Comparison of ENCODE assay signal across 11 cellular contexts in genomic region chr19:49758292-49758691, GRCh38. TPM values are rescaled to one million over a fixed set of nuclear protein-coding genes. Genes with fewer than 3 reads are reported as not detected.
DNase-seq lines count a peak whose midpoint lies in the region; ATAC-seq and TF ChIP-seq lines count a peak whose summit lies in the region.
"Had no signal": no experiment of that assay in that cellular context is flagged by ENCODE, and none has a peak within 500 bp of the region (broad histone marks: within the 10 kb centered on the region; RNA-seq: fewer than 3 reads in every experiment).

No MANE protein-coding gene starts in this region.

- TF ChIP-seq POLR2A in ovary (IDR thresholded peaks at IDR 0.05) = no peak

- peak; percentile 32 for DNase-seq in GM04503 (ENCODE audit: low read depth)
- peak; percentile 77 for DNase-seq in RPMI7951 (ENCODE audit: low read depth)
- peak; percentile 36 to 79 for DNase-seq in fibroblast of lung (ENCODE audit: low read depth in 2 of 2)
- DNase-seq in ovary = peak in 4 of 5 donors; percentile 44 to 59 (median 53)
- DNase-seq in NCI-H510A (lab: John Stamatoyannopoulos, UW) = no peak
- DNase-seq in RKO (ENCODE audit: low spot score) = no peak
- no peak for DNase-seq in lower lobe of right lung
- DNase-seq: Caco-2, KG1, left ventricle myocardium superior had no signal

- H3K4me1 ChIP-seq in fibroblast of lung (ENCODE audit: control insufficient read depth, extremely low read depth, insufficient read depth, low read length) (peaks cover 8% of the 10 kb centered on the region), ovary (ENCODE audit: insufficient read depth) (peaks cover 8% of the 10 kb centered on the region), lower lobe of right lung (no peaks in the 10 kb centered on the region)
- H3K4me1 ChIP-seq: Caco-2 had no signal

- no peak overlapping the region for H3K4me2 ChIP-seq in fibroblast of lung (ENCODE audit: extremely low read depth, insufficient read depth, low read length)

- H3K9me3 ChIP-seq in fibroblast of lung (ENCODE audit: control insufficient read depth, insufficient read depth, low read depth, low read length) = no peaks in the 10 kb centered on the region
- H3K9me3 ChIP-seq in ovary = no peaks in the 10 kb centered on the region
- peaks cover 9% of the 10 kb centered on the region for H3K9me3 ChIP-seq in lower lobe of right lung

- H4K20me1 ChIP-seq in fibroblast of lung (ENCODE audit: control insufficient read depth, extremely low read depth, insufficient read depth, low read length) = no peaks in the 10 kb centered on the region

- no peak overlapping the region for H3K4me3 ChIP-seq in fibroblast of lung (replicated peaks in 1 of 4; ENCODE audit: control extremely low read depth in 1 of 4, insufficient read depth in 1 of 4, low read depth in 3 of 4, low read length in 4 of 4)
- H3K4me3 ChIP-seq in ovary = no peak overlapping the region
- no peak overlapping the region for H3K4me3 ChIP-seq in lower lobe of right lung

- 5 to 11% (median 6%) methylated on average over 7 of the region's 7 CpGs for WGBS in ovary, 3 donors

- no peaks in the 10 kb centered on the region for H3K27me3 ChIP-seq in fibroblast of lung (ENCODE audit: control insufficient read depth, insufficient read depth, low read length)
- no peaks in the 10 kb centered on the region for H3K27me3 ChIP-seq in ovary
- H3K27me3 ChIP-seq in lower lobe of right lung (ENCODE audit: low read depth) = no peaks in the 10 kb centered on the region

- H3K9ac ChIP-seq in fibroblast of lung (ENCODE audit: insufficient read depth, low read length) = no peak overlapping the region

- no peak overlapping the region for H3K27ac ChIP-seq in fibroblast of lung (ENCODE audit: insufficient read depth, low read length)
- H3K27ac ChIP-seq in ovary = no peak overlapping the region
- no peak overlapping the region for H3K27ac ChIP-seq in lower lobe of right lung

- ATAC-seq in GM21737 (IDR thresholded peaks at IDR 0.05; ENCODE audit: unreplicated experiment) (no peak), lower lobe of right lung (no peak)
- ATAC-seq: left ventricle myocardium superior had no signal

- no peaks in the 10 kb centered on the region for H3K79me2 ChIP-seq in fibroblast of lung (ENCODE audit: control insufficient read depth, insufficient read depth, low read length)

- no peaks in the 10 kb centered on the region for H3K36me3 ChIP-seq in fibroblast of lung (ENCODE audit: control insufficient read depth, insufficient read depth, low read length)
- H3K36me3 ChIP-seq in ovary = no peaks in the 10 kb centered on the region
- no peaks in the 10 kb centered on the region for H3K36me3 ChIP-seq in lower lobe of right lung

- TF ChIP-seq CTCF in fibroblast of lung (conservative IDR thresholded peaks at IDR 0.05 in 1 of 2, IDR thresholded peaks at IDR 0.05 in 1 of 2; ENCODE audit: low read depth in 1 of 2, low read length in 2 of 2) (no peak), ovary (IDR thresholded peaks at IDR 0.05) (no peak), lower lobe of right lung (IDR thresholded peaks at IDR 0.05) (no peak)

- intact Hi-C loops in ovary (cut with DNase I) (no loop called here), lower lobe of right lung (cut with DNase I) (no loop called here)

- H2AFZ ChIP-seq in fibroblast of lung (ENCODE audit: low read length) = peak overlapping the region; percentile 17

- TF ChIP-seq EP300 in ovary (IDR thresholded peaks at IDR 0.05) = no peak

RNA-seq across cellular contexts. Expression of gene TSKS, which starts 4.8 kb away (rescaled TPM):
- total RNA-seq in RPMI7951 (2014; rRNA removed; shearing (Covaris generic)) = not detected in 2 replicates
- total RNA-seq in fibroblast of lung (0.26 TPM in 1 of 2 replicates, not detected in the other), ovary (under 1 TPM in 3 of 7 donors, not detected in 4; 0.32 to 0.71 (median 0.46) TPM), lower lobe of right lung (1.2 TPM)
- polyA plus RNA-seq in fibroblast of lung (0.07 TPM in 1 of 2 replicates, not detected in the other), ovary (under 1 TPM; 0.15 to 0.30 TPM)
- 0.14 TPM in 1 of 2 replicates, not detected in the other for polyA plus RNA-seq in fibroblast of lung (2012)
- not detected in 2 replicates for polyA minus RNA-seq in fibroblast of lung (ENCODE audit: low replicate concordance)
- total RNA-seq: Caco-2 had no signal

RNA-seq across cellular contexts. Expression of gene AP2A1, which starts 8.5 kb away (rescaled TPM):
- 51.8 and 65.5 TPM in 2 replicates for total RNA-seq in RPMI7951 (2014; rRNA removed; shearing (Covaris generic))
- total RNA-seq in fibroblast of lung (53.4 and 95.0 TPM in 2 replicates), ovary (100 to 1,000 TPM in 3 of 7 donors, 10 to 100 TPM in 4; 56.0 to 126 (median 99.3) TPM), lower lobe of right lung (67.6 TPM)
- polyA plus RNA-seq in fibroblast of lung (64.2 and 75.9 TPM in 2 replicates), ovary (10 to 100 TPM; 37.8 to 72.2 TPM)
- polyA plus RNA-seq in fibroblast of lung (2012) = 102 and 127 TPM in 2 replicates
- 174 and 193 TPM in 2 replicates for polyA minus RNA-seq in fibroblast of lung (ENCODE audit: low replicate concordance)

RNA-seq across cellular contexts. Expression of gene FUZ, which starts 54.8 kb away (rescaled TPM):
- total RNA-seq in RPMI7951 (2014; rRNA removed; shearing (Covaris generic)) = 33.7 and 34.5 TPM in 2 replicates
- total RNA-seq in fibroblast of lung (32.9 and 34.3 TPM in 2 replicates), ovary (10 to 100 TPM; 23.3 to 48.6 (median 27.5) TPM), lower lobe of right lung (24.0 TPM)
- polyA plus RNA-seq in fibroblast of lung (8.4 and 11.4 TPM in 2 replicates), ovary (10 to 100 TPM; 13.4 to 36.9 TPM)
- polyA plus RNA-seq in fibroblast of lung (2012) = 11.5 and 15.3 TPM in 2 replicates
- polyA minus RNA-seq in fibroblast of lung (ENCODE audit: low replicate concordance) = 4.0 and 26.6 TPM in 2 replicates

RNA-seq across cellular contexts. Expression of gene MED25, which starts 59.8 kb away (rescaled TPM):
- total RNA-seq in RPMI7951 (2014; rRNA removed; shearing (Covaris generic)) = 22.9 and 29.3 TPM in 2 replicates
- total RNA-seq in fibroblast of lung (10.0 and 11.2 TPM in 2 replicates), ovary (10 to 100 TPM; 30.3 to 89.9 (median 85.3) TPM), lower lobe of right lung (65.8 TPM)
- polyA plus RNA-seq in fibroblast of lung (20.2 and 28.6 TPM in 2 replicates), ovary (10 to 100 TPM; 34.3 to 67.4 TPM)
- 24.2 and 29.5 TPM in 2 replicates for polyA plus RNA-seq in fibroblast of lung (2012)
- 127 and 156 TPM in 2 replicates for polyA minus RNA-seq in fibroblast of lung (ENCODE audit: low replicate concordance)

Comparison
In these comparisons a context has a peak if more than half of its experiments do, and no peak if none do; other contexts are left out.
1. DNase-seq: peak in GM04503 (single experiment), RPMI7951 (single experiment), fibroblast of lung (2 of 2) and ovary (4 of 5); none in NCI-H510A (single experiment), RKO (single experiment) and lower lobe of right lung (single experiment).